Comparison of ENCODE assay signal across 31 cellular contexts in the genomic region with DNA sequence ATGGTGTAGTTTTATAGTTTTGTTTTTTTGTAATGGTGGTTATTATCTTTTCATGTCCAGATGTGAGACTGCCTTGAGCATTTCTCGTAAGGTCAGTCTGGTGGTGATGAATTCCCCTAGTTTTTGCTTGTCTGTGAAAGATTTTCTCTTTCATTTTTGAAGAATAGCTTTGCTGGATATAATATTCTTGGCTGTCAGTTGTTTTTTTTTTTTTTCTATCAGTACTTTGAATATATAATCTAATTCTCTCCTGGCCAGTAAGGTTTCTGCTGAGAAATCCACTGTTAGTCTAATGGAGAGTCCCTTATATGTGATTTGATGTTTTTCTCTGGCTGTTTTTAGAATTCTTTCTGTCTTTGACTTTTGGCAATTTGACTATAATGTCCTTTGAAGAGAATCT.
DNase-seq lines count a peak whose midpoint lies in the region; TF ChIP-seq lines count a peak whose summit lies in the region.
"Had no signal": no experiment of that assay in that cellular context is flagged by ENCODE, and none has a peak within 500 bp of the region (broad histone marks: within the 10 kb centered on the region; RNA-seq: fewer than 3 reads in every experiment).

No MANE protein-coding gene starts in this region.

- H3K4me3 ChIP-seq in HEK293 (ENCODE audit: low read depth, low read length) (no peak overlapping the region), prostate gland (no peak overlapping the region)
- H3K4me3 ChIP-seq: A549; BLaER1; BLaER1 treated with 17β-estradiol and CSF1 and Interleukin-3, amounts not matched to agents 10 nM and 100 nM had no signal

- no peak for TF ChIP-seq POLR2A in prostate gland (IDR thresholded peaks at IDR 0.05)

- WGBS in prostate gland: 94% methylated on average over 1 of the region's 1 CpG

- no peaks in the 10 kb centered on the region; the same call in 1 of the 2 replicates for H3K9me3 ChIP-seq in HEK293 (ENCODE audit: control insufficient read depth, insufficient read depth, low read depth, low read length)
- H3K9me3 ChIP-seq in prostate gland: no peaks in the 10 kb centered on the region
- H3K9me3 ChIP-seq: BE2C had no signal

- intact Hi-C loops in prostate gland (cut with DNase I): no loop called here

- CTCF ChIA-PET in HEK293 (lab: Yijun Ruan, JAX): no interaction called here
- CTCF ChIA-PET in HEK293T (lab: Yijun Ruan, JAX): no interaction called here

- TF ChIP-seq CTCF in HEK293 (tag by site-specific recombination; IDR thresholded peaks at IDR 0.05) (no peak), prostate gland (IDR thresholded peaks at IDR 0.05) (no peak)

- H3K27me3 ChIP-seq in prostate gland (replicated peaks; ENCODE audit: insufficient read depth): no peaks in the 10 kb centered on the region
- H3K27me3 ChIP-seq: BE2C; BLaER1; BLaER1 treated with 17β-estradiol and CSF1 and Interleukin-3, amounts not matched to agents 10 nM and 100 nM had no signal

- no peaks in the 10 kb centered on the region for H3K36me3 ChIP-seq in HEK293 (ENCODE audit: control insufficient read depth in 2 of 2, insufficient read depth in 1 of 2, low read length in 2 of 2)
- H3K36me3 ChIP-seq in prostate gland: no peaks in the 10 kb centered on the region
- H3K36me3 ChIP-seq: BE2C, BLaER1 had no signal

- no peak overlapping the region for H3K27ac ChIP-seq in HEK293 (ENCODE audit: extremely low read depth, low read depth, low read length)
- H3K27ac ChIP-seq in prostate gland: no peak overlapping the region
- H3K27ac ChIP-seq: 22Rv1; A549; BLaER1; BLaER1 treated with 17β-estradiol and CSF1 and Interleukin-3, amounts not matched to agents 10 nM and 100 nM; C4-2B had no signal

- DNase-seq in HEK293T (ENCODE audit: extremely low spot score) (no peak), OCI-M1 (lab: John Stamatoyannopoulos, UW) (peak; percentile 5), prostate gland (ENCODE audit: low spot score) (no peak), NCI-H526 treated with DMSO at 0.1 percent for 48 hours (lab: John Stamatoyannopoulos, UW) (no peak), NCI-H2029 treated with DMSO at 0.1 percent for 48 hours (lab: John Stamatoyannopoulos, UW) (no peak)
- DNase-seq: 8988T; ACHN; AML-193; BE2C; C1 segment of cervical spinal cord; Caco-2; Calu3; CD4-positive, alpha-beta memory T cell; CD4-positive, alpha-beta T cell; CD4-positive, CD25-positive, alpha-beta regulatory T cell; CD8-positive, alpha-beta memory T cell; CD8-positive, alpha-beta T cell; COR-L47; DMS 273 treated with DMSO at 0.1 percent for 48 hours; DMS153; DMS53; DMS79; DMS79 treated with DMSO at 0.1 percent for 48 hours; DND-41; EL had no signal

- POLR2A ChIA-PET in HEK293 (lab: Yijun Ruan, JAX): no interaction called here
- POLR2A ChIA-PET in HEK293T (lab: Yijun Ruan, JAX): no interaction called here

- H3K4me1 ChIP-seq in HEK293 (ENCODE audit: control insufficient read depth, insufficient read depth, low read length): peaks cover 3% of the 10 kb centered on the region; the same call in 1 of the 2 replicates
- H3K4me1 ChIP-seq in prostate gland (replicated peaks): no peaks in the 10 kb centered on the region
- H3K4me1 ChIP-seq: Caco-2 had no signal

TF ChIP-seq in HEK293, 187 proteins besides CTCF, POLR2A, EP300 and RAD21:
- TF ChIP-seq ZNF335 (tag by site-specific recombination; conservative IDR thresholded peaks at IDR 0.05) (no peak), ZNF510 (tag by site-specific recombination; IDR thresholded peaks at IDR 0.05; ENCODE audit: insufficient replicate concordance) (no peak), ZNF138 (tag by site-specific recombination; IDR thresholded peaks at IDR 0.05; ENCODE audit: borderline replicate concordance) (no peak), SETDB1 (IDR thresholded peaks at IDR 0.05; ENCODE audit: insufficient read length, low read length) (peak; percentile 98), TRIM28 (IDR thresholded peaks at IDR 0.05; ENCODE audit: borderline replicate concordance, low read length) (peak; percentile 41; the same call in 1 of the 2 replicates), ZNF791 (tag by site-specific recombination; IDR thresholded peaks at IDR 0.05) (peak; percentile 90)
- TF ChIP-seq, protein P1, sequence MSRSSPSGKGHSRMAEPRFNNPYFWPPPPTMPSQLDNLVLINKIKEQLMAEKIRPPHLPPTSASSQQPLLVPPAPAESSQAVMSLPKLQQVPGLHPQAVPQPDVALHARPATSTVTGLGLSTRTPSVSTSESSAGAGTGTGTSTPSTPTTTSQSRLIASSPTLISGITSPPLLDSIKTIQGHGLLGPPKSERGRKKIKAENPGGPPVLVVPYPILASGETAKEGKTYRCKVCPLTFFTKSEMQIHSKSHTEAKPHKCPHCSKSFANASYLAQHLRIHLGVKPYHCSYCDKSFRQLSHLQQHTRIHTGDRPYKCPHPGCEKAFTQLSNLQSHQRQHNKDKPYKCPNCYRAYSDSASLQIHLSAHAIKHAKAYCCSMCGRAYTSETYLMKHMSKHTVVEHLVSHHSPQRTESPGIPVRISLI (tag by site-specific recombination; IDR thresholded peaks at IDR 0.05): 0 out of 2 replicates have a peak, but pooled peaks have one; percentile 21
- TF ChIP-seq, protein P2, sequence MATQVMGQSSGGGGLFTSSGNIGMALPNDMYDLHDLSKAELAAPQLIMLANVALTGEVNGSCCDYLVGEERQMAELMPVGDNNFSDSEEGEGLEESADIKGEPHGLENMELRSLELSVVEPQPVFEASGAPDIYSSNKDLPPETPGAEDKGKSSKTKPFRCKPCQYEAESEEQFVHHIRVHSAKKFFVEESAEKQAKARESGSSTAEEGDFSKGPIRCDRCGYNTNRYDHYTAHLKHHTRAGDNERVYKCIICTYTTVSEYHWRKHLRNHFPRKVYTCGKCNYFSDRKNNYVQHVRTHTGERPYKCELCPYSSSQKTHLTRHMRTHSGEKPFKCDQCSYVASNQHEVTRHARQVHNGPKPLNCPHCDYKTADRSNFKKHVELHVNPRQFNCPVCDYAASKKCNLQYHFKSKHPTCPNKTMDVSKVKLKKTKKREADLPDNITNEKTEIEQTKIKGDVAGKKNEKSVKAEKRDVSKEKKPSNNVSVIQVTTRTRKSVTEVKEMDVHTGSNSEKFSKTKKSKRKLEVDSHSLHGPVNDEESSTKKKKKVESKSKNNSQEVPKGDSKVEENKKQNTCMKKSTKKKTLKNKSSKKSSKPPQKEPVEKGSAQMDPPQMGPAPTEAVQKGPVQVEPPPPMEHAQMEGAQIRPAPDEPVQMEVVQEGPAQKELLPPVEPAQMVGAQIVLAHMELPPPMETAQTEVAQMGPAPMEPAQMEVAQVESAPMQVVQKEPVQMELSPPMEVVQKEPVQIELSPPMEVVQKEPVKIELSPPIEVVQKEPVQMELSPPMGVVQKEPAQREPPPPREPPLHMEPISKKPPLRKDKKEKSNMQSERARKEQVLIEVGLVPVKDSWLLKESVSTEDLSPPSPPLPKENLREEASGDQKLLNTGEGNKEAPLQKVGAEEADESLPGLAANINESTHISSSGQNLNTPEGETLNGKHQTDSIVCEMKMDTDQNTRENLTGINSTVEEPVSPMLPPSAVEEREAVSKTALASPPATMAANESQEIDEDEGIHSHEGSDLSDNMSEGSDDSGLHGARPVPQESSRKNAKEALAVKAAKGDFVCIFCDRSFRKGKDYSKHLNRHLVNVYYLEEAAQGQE (tag by site-specific recombination; IDR thresholded peaks at IDR 0.05): no peak
TF ChIP-seq in HEK293: peak in this region for 4.

TF ChIP-seq in HEK293T, 16 proteins besides CTCF, POLR2A, EP300 and RAD21:
- TF ChIP-seq ZNF384 (IDR thresholded peaks at IDR 0.05) (0 out of 2 replicates have a peak, but pooled peaks have one; percentile 17), BHLHE40 (IDR thresholded peaks at IDR 0.05; ENCODE audit: borderline replicate concordance) (no peak)
